ENCODE assay signal across 1 cellular context in genomic region chr1:156371553-156372264, GRCh38.
TF ChIP-seq lines count a peak whose summit lies in the region.

No MANE protein-coding gene starts in this region.

TF ChIP-seq in HepG2, 621 proteins besides CTCF, POLR2A, EP300 and RAD21 (continued from another document and continues in another):
- TF ChIP-seq CEBPZ (IDR thresholded peaks at IDR 0.05; ENCODE audit: low read length) (no peak), ZNF230 (CRISPR knock-in tag; IDR thresholded peaks at IDR 0.05) (no peak), CAMTA2 (CRISPR knock-in tag; IDR thresholded peaks at IDR 0.05; ENCODE audit: borderline replicate concordance) (no peak), ZNF17 (CRISPR knock-in tag; IDR thresholded peaks at IDR 0.05) (no peak), SPEN (CRISPR knock-in tag; IDR thresholded peaks at IDR 0.05; ENCODE audit: low read depth) (peak; percentile 65; the same call in 1 of the 2 replicates), POLR2AphosphoS5 (IDR thresholded peaks at IDR 0.05; ENCODE audit: low read depth, low read length) (peak; percentile 52; the same call in 1 of the 2 replicates), KDM1A (CRISPR knock-in tag; IDR thresholded peaks at IDR 0.05) (no peak; the same call in none of the 2 replicates), ZNF20 (CRISPR knock-in tag; IDR thresholded peaks at IDR 0.05) (no peak), CSRNP1 (CRISPR knock-in tag; IDR thresholded peaks at IDR 0.05) (peak; percentile 76; the same call in 1 of the 2 replicates), BCL6 (CRISPR knock-in tag; IDR thresholded peaks at IDR 0.05) (peak; percentile 91), MEIS1 (CRISPR knock-in tag; IDR thresholded peaks at IDR 0.05; ENCODE audit: borderline replicate concordance) (peak; percentile 94; the same call in 1 of the 2 replicates), SMAD3 (CRISPR knock-in tag; IDR thresholded peaks at IDR 0.05) (peak; percentile 92), ZNF253 (CRISPR knock-in tag; IDR thresholded peaks at IDR 0.05; ENCODE audit: borderline replicate concordance) (no peak), HNRNPL (IDR thresholded peaks at IDR 0.05; ENCODE audit: low read depth, low read length) (no peak), ATM (IDR thresholded peaks at IDR 0.05; ENCODE audit: borderline replicate concordance) (no peak), PBX3 (CRISPR knock-in tag; IDR thresholded peaks at IDR 0.05; ENCODE audit: borderline replicate concordance) (no peak), ZNF776 (CRISPR knock-in tag; IDR thresholded peaks at IDR 0.05) (no peak), PRPF4 (IDR thresholded peaks at IDR 0.05; ENCODE audit: low read depth, low read length, poor library complexity, severe bottlenecking) (no peak), SRF (IDR thresholded peaks at IDR 0.05; ENCODE audit: low read depth, low read length) (peak; percentile 25; the same call in 1 of the 2 replicates), GMEB2 (CRISPR knock-in tag; IDR thresholded peaks at IDR 0.05; ENCODE audit: low read depth) (no peak), ZNF792 (CRISPR knock-in tag; IDR thresholded peaks at IDR 0.05) (peak; percentile 35), CHD4 (IDR thresholded peaks at IDR 0.05; ENCODE audit: borderline replicate concordance, low read length) (peak; percentile 80; the same call in 1 of the 2 replicates), ELF1 (CRISPR knock-in tag; IDR thresholded peaks at IDR 0.05) (peak; percentile 53), ZNF225 (CRISPR knock-in tag; IDR thresholded peaks at IDR 0.05) (no peak), NFAT5 (CRISPR knock-in tag; IDR thresholded peaks at IDR 0.05) (no peak), ZNF782 (CRISPR knock-in tag; IDR thresholded peaks at IDR 0.05; ENCODE audit: borderline replicate concordance) (0 out of 2 replicates have a peak, but pooled peaks have one; percentile 64), ZNF879 (CRISPR knock-in tag; IDR thresholded peaks at IDR 0.05) (no peak), ATF1 (CRISPR knock-in tag; IDR thresholded peaks at IDR 0.05) (0 out of 2 replicates have a peak, but pooled peaks have one; percentile 53), ZNF430 (CRISPR knock-in tag; IDR thresholded peaks at IDR 0.05) (no peak), HNRNPUL1 (IDR thresholded peaks at IDR 0.05; ENCODE audit: low read depth, low read length) (no peak), ZNF629 (CRISPR knock-in tag; conservative IDR thresholded peaks at IDR 0.05) (peak; percentile 48; the same call in 1 of the 2 replicates), KLF9 (CRISPR knock-in tag; IDR thresholded peaks at IDR 0.05; ENCODE audit: low read depth) (peak; percentile 64), ZBTB25 (CRISPR knock-in tag; IDR thresholded peaks at IDR 0.05) (peak; percentile 84; the same call in 1 of the 2 replicates), ARHGAP35 (CRISPR knock-in tag; IDR thresholded peaks at IDR 0.05; ENCODE audit: borderline replicate concordance) (no peak), ZNF281 (CRISPR knock-in tag; IDR thresholded peaks at IDR 0.05; ENCODE audit: borderline replicate concordance) (peak; percentile 98), HOXA3 (CRISPR knock-in tag; IDR thresholded peaks at IDR 0.05) (peak; percentile 94), ZBTB42 (CRISPR knock-in tag; IDR thresholded peaks at IDR 0.05) (no peak), E2F2 (CRISPR knock-in tag; IDR thresholded peaks at IDR 0.05; ENCODE audit: borderline replicate concordance) (no peak)
